In the genomic region with DNA sequence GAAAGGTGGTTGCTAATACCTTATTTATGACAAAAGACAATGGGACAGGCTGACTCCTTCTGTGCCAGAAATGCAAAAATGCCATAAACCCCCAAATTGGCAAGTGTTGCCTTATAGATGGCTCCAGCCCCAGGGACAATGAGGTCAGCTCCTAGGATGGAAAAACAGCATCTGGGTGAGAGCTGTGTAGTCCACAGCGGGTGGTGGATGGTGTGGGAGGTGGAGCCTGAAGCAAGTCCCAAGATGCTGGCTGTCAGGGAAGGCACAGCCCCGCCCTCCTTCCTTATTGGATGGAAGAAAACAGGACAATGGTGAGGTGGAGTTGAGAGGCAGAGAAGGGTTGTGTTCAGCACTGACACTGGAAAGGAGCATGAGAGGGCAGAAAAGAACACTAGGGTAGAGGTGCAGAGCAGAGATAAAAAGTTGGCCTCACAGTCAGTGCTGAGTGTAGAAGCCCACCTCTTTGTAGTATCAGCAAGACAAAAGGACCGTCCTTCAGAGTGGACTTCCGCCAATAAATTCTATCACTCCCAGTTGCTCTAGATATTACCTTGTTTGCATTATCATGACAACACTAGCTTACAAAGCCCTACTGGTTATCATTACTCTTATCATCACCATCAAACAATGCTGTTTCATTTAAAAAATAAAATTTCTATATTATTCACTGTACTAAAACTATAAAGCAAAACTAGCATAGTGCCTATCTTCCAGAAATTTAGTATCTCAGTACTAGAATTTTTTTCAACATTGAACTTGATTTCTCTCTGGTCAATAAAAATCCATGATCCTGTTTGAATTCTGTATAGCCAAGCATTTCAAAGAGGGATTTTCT, we compare ENCODE assay signal across 1 cellular context.
TF ChIP-seq lines count a peak whose summit lies in the region.

No MANE protein-coding gene starts in this region.

TF ChIP-seq in K562, 482 proteins besides CTCF, POLR2A, EP300 and RAD21 (continued from another document and continues in another):
- TF ChIP-seq, protein P1, sequence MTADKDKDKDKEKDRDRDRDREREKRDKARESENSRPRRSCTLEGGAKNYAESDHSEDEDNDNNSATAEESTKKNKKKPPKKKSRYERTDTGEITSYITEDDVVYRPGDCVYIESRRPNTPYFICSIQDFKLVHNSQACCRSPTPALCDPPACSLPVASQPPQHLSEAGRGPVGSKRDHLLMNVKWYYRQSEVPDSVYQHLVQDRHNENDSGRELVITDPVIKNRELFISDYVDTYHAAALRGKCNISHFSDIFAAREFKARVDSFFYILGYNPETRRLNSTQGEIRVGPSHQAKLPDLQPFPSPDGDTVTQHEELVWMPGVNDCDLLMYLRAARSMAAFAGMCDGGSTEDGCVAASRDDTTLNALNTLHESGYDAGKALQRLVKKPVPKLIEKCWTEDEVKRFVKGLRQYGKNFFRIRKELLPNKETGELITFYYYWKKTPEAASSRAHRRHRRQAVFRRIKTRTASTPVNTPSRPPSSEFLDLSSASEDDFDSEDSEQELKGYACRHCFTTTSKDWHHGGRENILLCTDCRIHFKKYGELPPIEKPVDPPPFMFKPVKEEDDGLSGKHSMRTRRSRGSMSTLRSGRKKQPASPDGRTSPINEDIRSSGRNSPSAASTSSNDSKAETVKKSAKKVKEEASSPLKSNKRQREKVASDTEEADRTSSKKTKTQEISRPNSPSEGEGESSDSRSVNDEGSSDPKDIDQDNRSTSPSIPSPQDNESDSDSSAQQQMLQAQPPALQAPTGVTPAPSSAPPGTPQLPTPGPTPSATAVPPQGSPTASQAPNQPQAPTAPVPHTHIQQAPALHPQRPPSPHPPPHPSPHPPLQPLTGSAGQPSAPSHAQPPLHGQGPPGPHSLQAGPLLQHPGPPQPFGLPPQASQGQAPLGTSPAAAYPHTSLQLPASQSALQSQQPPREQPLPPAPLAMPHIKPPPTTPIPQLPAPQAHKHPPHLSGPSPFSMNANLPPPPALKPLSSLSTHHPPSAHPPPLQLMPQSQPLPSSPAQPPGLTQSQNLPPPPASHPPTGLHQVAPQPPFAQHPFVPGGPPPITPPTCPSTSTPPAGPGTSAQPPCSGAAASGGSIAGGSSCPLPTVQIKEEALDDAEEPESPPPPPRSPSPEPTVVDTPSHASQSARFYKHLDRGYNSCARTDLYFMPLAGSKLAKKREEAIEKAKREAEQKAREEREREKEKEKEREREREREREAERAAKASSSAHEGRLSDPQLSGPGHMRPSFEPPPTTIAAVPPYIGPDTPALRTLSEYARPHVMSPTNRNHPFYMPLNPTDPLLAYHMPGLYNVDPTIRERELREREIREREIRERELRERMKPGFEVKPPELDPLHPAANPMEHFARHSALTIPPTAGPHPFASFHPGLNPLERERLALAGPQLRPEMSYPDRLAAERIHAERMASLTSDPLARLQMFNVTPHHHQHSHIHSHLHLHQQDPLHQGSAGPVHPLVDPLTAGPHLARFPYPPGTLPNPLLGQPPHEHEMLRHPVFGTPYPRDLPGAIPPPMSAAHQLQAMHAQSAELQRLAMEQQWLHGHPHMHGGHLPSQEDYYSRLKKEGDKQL (CRISPR knock-in tag; IDR thresholded peaks at IDR 0.05; ENCODE audit: borderline replicate concordance), result no peak
- no peak for TF ChIP-seq BRCA1 (IDR thresholded peaks at IDR 0.05)
- TF ChIP-seq BRCA1 (CRISPR knock-in tag; IDR thresholded peaks at IDR 0.05), result no peak
- TF ChIP-seq, protein P2, sequence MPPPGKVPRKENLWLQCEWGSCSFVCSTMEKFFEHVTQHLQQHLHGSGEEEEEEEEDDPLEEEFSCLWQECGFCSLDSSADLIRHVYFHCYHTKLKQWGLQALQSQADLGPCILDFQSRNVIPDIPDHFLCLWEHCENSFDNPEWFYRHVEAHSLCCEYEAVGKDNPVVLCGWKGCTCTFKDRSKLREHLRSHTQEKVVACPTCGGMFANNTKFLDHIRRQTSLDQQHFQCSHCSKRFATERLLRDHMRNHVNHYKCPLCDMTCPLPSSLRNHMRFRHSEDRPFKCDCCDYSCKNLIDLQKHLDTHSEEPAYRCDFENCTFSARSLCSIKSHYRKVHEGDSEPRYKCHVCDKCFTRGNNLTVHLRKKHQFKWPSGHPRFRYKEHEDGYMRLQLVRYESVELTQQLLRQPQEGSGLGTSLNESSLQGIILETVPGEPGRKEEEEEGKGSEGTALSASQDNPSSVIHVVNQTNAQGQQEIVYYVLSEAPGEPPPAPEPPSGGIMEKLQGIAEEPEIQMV (tag; conservative IDR thresholded peaks at IDR 0.05; ENCODE audit: low read depth), result no peak; the same call in 1 of the 2 replicates
- TF ChIP-seq SOX6 (IDR thresholded peaks at IDR 0.05), result peak; percentile 100
- TF ChIP-seq SNIP1 (IDR thresholded peaks at IDR 0.05; ENCODE audit: low read depth), result no peak
- TF ChIP-seq, protein P3, sequence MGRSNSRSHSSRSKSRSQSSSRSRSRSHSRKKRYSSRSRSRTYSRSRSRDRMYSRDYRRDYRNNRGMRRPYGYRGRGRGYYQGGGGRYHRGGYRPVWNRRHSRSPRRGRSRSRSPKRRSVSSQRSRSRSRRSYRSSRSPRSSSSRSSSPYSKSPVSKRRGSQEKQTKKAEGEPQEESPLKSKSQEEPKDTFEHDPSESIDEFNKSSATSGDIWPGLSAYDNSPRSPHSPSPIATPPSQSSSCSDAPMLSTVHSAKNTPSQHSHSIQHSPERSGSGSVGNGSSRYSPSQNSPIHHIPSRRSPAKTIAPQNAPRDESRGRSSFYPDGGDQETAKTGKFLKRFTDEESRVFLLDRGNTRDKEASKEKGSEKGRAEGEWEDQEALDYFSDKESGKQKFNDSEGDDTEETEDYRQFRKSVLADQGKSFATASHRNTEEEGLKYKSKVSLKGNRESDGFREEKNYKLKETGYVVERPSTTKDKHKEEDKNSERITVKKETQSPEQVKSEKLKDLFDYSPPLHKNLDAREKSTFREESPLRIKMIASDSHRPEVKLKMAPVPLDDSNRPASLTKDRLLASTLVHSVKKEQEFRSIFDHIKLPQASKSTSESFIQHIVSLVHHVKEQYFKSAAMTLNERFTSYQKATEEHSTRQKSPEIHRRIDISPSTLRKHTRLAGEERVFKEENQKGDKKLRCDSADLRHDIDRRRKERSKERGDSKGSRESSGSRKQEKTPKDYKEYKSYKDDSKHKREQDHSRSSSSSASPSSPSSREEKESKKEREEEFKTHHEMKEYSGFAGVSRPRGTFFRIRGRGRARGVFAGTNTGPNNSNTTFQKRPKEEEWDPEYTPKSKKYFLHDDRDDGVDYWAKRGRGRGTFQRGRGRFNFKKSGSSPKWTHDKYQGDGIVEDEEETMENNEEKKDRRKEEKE (IDR thresholded peaks at IDR 0.05; ENCODE audit: borderline replicate concordance in 1 of 2, control insufficient read depth in 1 of 2, low read depth in 2 of 2, low read length in 1 of 2), result no peak
- TF ChIP-seq MAFK (IDR thresholded peaks at IDR 0.05; ENCODE audit: low read length), result peak; percentile 83
- TF ChIP-seq, protein P4, sequence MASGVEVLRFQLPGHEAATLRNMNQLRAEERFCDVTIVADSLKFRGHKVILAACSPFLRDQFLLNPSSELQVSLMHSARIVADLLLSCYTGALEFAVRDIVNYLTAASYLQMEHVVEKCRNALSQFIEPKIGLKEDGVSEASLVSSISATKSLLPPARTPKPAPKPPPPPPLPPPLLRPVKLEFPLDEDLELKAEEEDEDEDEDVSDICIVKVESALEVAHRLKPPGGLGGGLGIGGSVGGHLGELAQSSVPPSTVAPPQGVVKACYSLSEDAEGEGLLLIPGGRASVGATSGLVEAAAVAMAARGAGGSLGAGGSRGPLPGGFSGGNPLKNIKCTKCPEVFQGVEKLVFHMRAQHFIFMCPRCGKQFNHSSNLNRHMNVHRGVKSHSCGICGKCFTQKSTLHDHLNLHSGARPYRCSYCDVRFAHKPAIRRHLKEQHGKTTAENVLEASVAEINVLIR (CRISPR knock-in tag; IDR thresholded peaks at IDR 0.05), result no peak
- peak; percentile 75 for TF ChIP-seq SP1 (CRISPR knock-in tag; IDR thresholded peaks at IDR 0.05)
- TF ChIP-seq, protein P5, sequence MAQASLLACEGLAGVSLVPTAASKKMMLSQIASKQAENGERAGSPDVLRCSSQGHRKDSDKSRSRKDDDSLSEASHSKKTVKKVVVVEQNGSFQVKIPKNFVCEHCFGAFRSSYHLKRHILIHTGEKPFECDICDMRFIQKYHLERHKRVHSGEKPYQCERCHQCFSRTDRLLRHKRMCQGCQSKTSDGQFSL (CRISPR knock-in tag; IDR thresholded peaks at IDR 0.05), result no peak
- TF ChIP-seq, protein P5 (tag; IDR thresholded peaks at IDR 0.05), result no peak
- TF ChIP-seq TRIM24 (IDR thresholded peaks at IDR 0.05), result peak; percentile 63 to 74
- TF ChIP-seq SAP30 (IDR thresholded peaks at IDR 0.05; ENCODE audit: borderline replicate concordance, insufficient read depth, low read depth, low read length, poor library complexity, severe bottlenecking), result no peak
- TF ChIP-seq, protein P6, sequence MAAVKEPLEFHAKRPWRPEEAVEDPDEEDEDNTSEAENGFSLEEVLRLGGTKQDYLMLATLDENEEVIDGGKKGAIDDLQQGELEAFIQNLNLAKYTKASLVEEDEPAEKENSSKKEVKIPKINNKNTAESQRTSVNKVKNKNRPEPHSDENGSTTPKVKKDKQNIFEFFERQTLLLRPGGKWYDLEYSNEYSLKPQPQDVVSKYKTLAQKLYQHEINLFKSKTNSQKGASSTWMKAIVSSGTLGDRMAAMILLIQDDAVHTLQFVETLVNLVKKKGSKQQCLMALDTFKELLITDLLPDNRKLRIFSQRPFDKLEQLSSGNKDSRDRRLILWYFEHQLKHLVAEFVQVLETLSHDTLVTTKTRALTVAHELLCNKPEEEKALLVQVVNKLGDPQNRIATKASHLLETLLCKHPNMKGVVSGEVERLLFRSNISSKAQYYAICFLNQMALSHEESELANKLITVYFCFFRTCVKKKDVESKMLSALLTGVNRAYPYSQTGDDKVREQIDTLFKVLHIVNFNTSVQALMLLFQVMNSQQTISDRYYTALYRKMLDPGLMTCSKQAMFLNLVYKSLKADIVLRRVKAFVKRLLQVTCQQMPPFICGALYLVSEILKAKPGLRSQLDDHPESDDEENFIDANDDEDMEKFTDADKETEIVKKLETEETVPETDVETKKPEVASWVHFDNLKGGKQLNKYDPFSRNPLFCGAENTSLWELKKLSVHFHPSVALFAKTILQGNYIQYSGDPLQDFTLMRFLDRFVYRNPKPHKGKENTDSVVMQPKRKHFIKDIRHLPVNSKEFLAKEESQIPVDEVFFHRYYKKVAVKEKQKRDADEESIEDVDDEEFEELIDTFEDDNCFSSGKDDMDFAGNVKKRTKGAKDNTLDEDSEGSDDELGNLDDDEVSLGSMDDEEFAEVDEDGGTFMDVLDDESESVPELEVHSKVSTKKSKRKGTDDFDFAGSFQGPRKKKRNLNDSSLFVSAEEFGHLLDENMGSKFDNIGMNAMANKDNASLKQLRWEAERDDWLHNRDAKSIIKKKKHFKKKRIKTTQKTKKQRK (IDR thresholded peaks at IDR 0.05; ENCODE audit: borderline replicate concordance, low read depth, low read length), result no peak
- TF ChIP-seq ZC3H4 (CRISPR knock-in tag; IDR thresholded peaks at IDR 0.05; ENCODE audit: borderline replicate concordance), result no peak
- no peak for TF ChIP-seq RUNX1 (IDR thresholded peaks at IDR 0.05; ENCODE audit: low read depth)
- peak; percentile 36; the same call in 1 of the 2 replicates for TF ChIP-seq ELF1 (tag; IDR thresholded peaks at IDR 0.05)
- TF ChIP-seq KLF10 (CRISPR knock-in tag; IDR thresholded peaks at IDR 0.05), result no peak
- TF ChIP-seq PTTG1 (tag; IDR thresholded peaks at IDR 0.05; ENCODE audit: low read depth), result no peak
- TF ChIP-seq ZNF668 (CRISPR knock-in tag; IDR thresholded peaks at IDR 0.05), result 0 out of 2 replicates have a peak, but pooled peaks have one; percentile 9
- no peak for TF ChIP-seq ZNF75A (CRISPR knock-in tag; IDR thresholded peaks at IDR 0.05)
- no peak for TF ChIP-seq TSC22D4 (tag; IDR thresholded peaks at IDR 0.05)
- TF ChIP-seq, protein P7, sequence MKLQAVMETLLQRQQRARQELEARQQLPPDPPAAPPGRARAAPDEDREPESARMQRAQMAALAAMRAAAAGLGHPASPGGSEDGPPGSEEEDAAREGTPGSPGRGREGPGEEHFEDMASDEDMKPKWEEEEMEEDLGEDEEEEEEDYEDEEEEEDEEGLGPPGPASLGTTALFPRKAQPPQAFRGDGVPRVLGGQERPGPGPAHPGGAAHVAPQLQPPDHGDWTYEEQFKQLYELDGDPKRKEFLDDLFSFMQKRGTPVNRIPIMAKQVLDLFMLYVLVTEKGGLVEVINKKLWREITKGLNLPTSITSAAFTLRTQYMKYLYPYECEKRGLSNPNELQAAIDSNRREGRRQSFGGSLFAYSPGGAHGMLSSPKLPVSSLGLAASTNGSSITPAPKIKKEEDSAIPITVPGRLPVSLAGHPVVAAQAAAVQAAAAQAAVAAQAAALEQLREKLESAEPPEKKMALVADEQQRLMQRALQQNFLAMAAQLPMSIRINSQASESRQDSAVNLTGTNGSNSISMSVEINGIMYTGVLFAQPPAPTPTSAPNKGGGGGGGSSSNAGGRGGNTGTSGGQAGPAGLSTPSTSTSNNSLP (IDR thresholded peaks at IDR 0.05; ENCODE audit: borderline replicate concordance, low read depth, low read length), result peak; percentile 69; the same call in 1 of the 2 replicates
- TF ChIP-seq U2AF2 (optimal IDR thresholded peaks at IDR 0.05; ENCODE audit: low read depth, low read length), result no peak
- no peak for TF ChIP-seq PTBP1 (IDR thresholded peaks at IDR 0.05; ENCODE audit: low read depth, low read length)
- no peak for TF ChIP-seq ZNF785 (CRISPR knock-in tag; IDR thresholded peaks at IDR 0.05)
- peak; percentile 44; the same call in 1 of the 2 replicates for TF ChIP-seq EP400 (IDR thresholded peaks at IDR 0.05)
- TF ChIP-seq MYNN (IDR thresholded peaks at IDR 0.05), result peak; percentile 34; the same call in 1 of the 2 replicates
- no peak for TF ChIP-seq MYNN (CRISPR knock-in tag; IDR thresholded peaks at IDR 0.05)
- no peak for TF ChIP-seq BCL6 (CRISPR knock-in tag; IDR thresholded peaks at IDR 0.05)
- no peak for TF ChIP-seq SRSF9 (IDR thresholded peaks at IDR 0.05; ENCODE audit: borderline replicate concordance, low read depth, low read length)
- TF ChIP-seq SLC30A9 (CRISPR knock-in tag; IDR thresholded peaks at IDR 0.05), result no peak
- TF ChIP-seq ZBED1 (IDR thresholded peaks at IDR 0.05), result peak; percentile 68; the same call in 1 of the 2 replicates
- no peak for TF ChIP-seq BDP1 (IDR thresholded peaks at IDR 0.05; ENCODE audit: insufficient read depth, insufficient read length)
- no peak for TF ChIP-seq ZNF699 (CRISPR knock-in tag; IDR thresholded peaks at IDR 0.05; ENCODE audit: insufficient replicate concordance)
- no peak for TF ChIP-seq LARP7 (IDR thresholded peaks at IDR 0.05)
- TF ChIP-seq ZNF347 (CRISPR knock-in tag; IDR thresholded peaks at IDR 0.05; ENCODE audit: low read depth), result no peak
